ENCODE assay signal across 8 cellular contexts in the genomic region with DNA sequence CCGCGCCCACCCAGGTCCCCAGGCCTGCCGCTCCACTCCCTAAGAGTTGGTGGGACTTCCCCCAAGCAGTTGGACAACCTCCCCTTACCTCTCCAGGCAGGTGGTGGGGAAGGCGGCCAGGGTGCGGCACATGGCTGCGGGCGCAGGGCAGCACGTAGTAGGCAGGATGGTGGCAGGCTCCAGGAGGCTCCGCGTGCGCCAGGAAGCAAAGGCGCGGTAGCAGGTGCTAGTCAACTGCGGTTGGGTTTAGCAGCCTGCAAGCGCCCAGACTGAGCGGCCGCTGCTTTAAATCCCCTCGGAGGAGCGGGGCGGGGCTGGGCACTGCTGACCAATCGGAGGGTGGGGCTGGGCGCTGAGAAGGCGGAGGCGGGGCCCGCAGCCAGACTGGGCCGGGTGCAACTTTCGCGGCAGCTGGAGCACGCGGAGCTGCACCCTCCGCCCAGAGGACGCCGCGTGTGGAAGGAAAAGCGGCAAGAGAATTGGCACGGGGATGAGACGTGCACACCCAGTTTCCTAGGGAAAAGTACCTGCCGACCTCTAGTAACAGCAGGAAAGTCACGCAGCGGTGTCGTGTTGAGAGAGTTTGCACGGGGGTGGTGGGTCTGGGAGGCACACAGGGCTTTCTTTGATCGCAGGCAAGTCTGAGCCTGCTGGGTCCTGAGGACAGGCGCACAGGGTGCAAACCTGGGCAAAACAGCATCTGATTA. TPM values are rescaled to one million over a fixed set of nuclear protein-coding genes. Genes with fewer than 3 reads are reported as not detected.
DNase-seq lines count a peak whose midpoint lies in the region; ATAC-seq and TF ChIP-seq lines count a peak whose summit lies in the region.

RGS16 (minus strand) TSS at position 262 of the 707 bp plus-strand sequence; CDS start at position 132, 130 bp downstream.

- peak within 1 kb of the TSS; percentile 83 for H3K4me3 Mint-ChIP-seq in CD4-positive, alpha-beta T cell
- H3K4me3 Mint-ChIP-seq in activated CD8-positive, alpha-beta T cell treated with anti-CD3 and anti-CD28 coated beads for 36 hours = peak within 1 kb of the TSS; percentile 2

- no peaks in the 10 kb centered on the region for H3K9me3 ChIP-seq in CD4-positive, alpha-beta T cell (ENCODE audit: control insufficient read depth, low read length)
- no peaks in the 10 kb centered on the region for H3K9me3 ChIP-seq in duodenal mucosa (ENCODE audit: control insufficient read depth in 1 of 2, low read length in 2 of 2)
- no peaks in the 10 kb centered on the region for H3K9me3 ChIP-seq in lower lobe of right lung

- POLR2A ChIA-PET in CD4-positive, alpha-beta T cell (lab: Charles Lee) = interaction anchor here (1.1 to 4.9 kb wide), 6 partner anchors 9 to 184 kb away, joined by 4 to 55 read pairs (median 4); partner anchors contain the start of gene RNASEL
- POLR2A ChIA-PET in activated CD8-positive, alpha-beta T cell treated with anti-CD3 and anti-CD28 coated beads for 36 hours (lab: Charles Lee) = interaction anchor here (0.6 to 4.1 kb wide), 11 partner anchors 8 to 982 kb away, joined by 3 to 33 read pairs (median 6); partner anchors contain the start of gene RNASEL

- intact Hi-C loops in CD4-positive, alpha-beta T cell (cut with DNase I, micrococcal nuclease) = loop anchor here in 1 of 2 experiments (5.0 to 10.0 kb wide), 3 partner anchors 238 to 1033 kb away; partner anchors contain the start of genes ARPC5 and SMG7
- intact Hi-C loops in activated CD8-positive, alpha-beta T cell treated with anti-CD3 and anti-CD28 coated beads for 36 hours (cut with micrococcal nuclease) = loop anchor here (5.0 kb wide), 1 partner anchor 108 kb away; no protein-coding TSS in a partner anchor
- intact Hi-C loops in lower lobe of right lung (cut with DNase I) = loop anchor here (5.0 kb wide), 1 partner anchor 178 kb away; no protein-coding TSS in a partner anchor

- ATAC-seq in CD4-positive, alpha-beta T cell (ENCODE audit: poor library complexity) = peak; percentile 88
- ATAC-seq in GM19438 (IDR thresholded peaks at IDR 0.05; ENCODE audit: low read depth, unreplicated experiment) (peak; percentile 80), HG03571 (IDR thresholded peaks at IDR 0.05; ENCODE audit: unreplicated experiment) (peak; percentile 94), lower lobe of right lung (peak; percentile 92 to 94)
- peak; percentile 93 for ATAC-seq in activated CD8-positive, alpha-beta T cell treated with anti-CD3 and anti-CD28 coated beads for 36 hours

- TF ChIP-seq CTCF in CD4-positive, alpha-beta T cell (IDR thresholded peaks at IDR 0.05) = no peak
- TF ChIP-seq CTCF in activated CD8-positive, alpha-beta T cell treated with anti-CD3 and anti-CD28 coated beads for 36 hours (IDR thresholded peaks at IDR 0.05) = no peak
- no peak for TF ChIP-seq CTCF in lower lobe of right lung (IDR thresholded peaks at IDR 0.05)

- peak; percentile 77 to 93 (median 86) for DNase-seq in CD4-positive, alpha-beta T cell
- peak; percentile 99 for DNase-seq in NCI-H82 (lab: John Stamatoyannopoulos, UW)
- peak; percentile 97 for DNase-seq in activated CD8-positive, alpha-beta T cell treated with anti-CD3 and anti-CD28 coated beads for 36 hours
- DNase-seq in lower lobe of right lung = peak; percentile 96
- DNase-seq in stimulated activated CD4-positive, alpha-beta T cell treated with anti-CD3 and anti-CD28 coated beads, TNF-alpha, amount 100 ng/mL, for 4 hours (ENCODE audit: low read depth in 3 of 3) = peak; percentile 82 to 90 (median 88)

- H3K36me3 ChIP-seq in duodenal mucosa (ENCODE audit: control insufficient read depth in 1 of 2, insufficient read depth in 2 of 2, low read length in 2 of 2) (peaks cover 0 to 7% of the 10 kb centered on the region in 2 donors), lower lobe of right lung (peaks cover 23% of the 10 kb centered on the region)

- no peak within 1 kb of the TSS for H3K27ac Mint-ChIP-seq in CD4-positive, alpha-beta T cell
- no peak within 1 kb of the TSS for H3K27ac Mint-ChIP-seq in activated CD8-positive, alpha-beta T cell treated with anti-CD3 and anti-CD28 coated beads for 36 hours

- no peaks in the 10 kb centered on the region for H3K9me3 Mint-ChIP-seq in CD4-positive, alpha-beta T cell
- H3K9me3 Mint-ChIP-seq in activated CD8-positive, alpha-beta T cell treated with anti-CD3 and anti-CD28 coated beads for 36 hours = no peaks in the 10 kb centered on the region

- H3K27me3 ChIP-seq in CD4-positive, alpha-beta T cell (ENCODE audit: control insufficient read depth, insufficient read depth, low read length) = no peaks in the 10 kb centered on the region
- no peaks in the 10 kb centered on the region for H3K27me3 ChIP-seq in duodenal mucosa (ENCODE audit: control insufficient read depth in 1 of 2, insufficient read depth in 2 of 2, low read length in 2 of 2)
- H3K27me3 ChIP-seq in lower lobe of right lung (ENCODE audit: low read depth) = no peaks in the 10 kb centered on the region

- peaks cover 15% of the 10 kb centered on the region for H3K27me3 Mint-ChIP-seq in CD4-positive, alpha-beta T cell
- peaks cover 27% of the 10 kb centered on the region for H3K27me3 Mint-ChIP-seq in activated CD8-positive, alpha-beta T cell treated with anti-CD3 and anti-CD28 coated beads for 36 hours

- H3K9ac ChIP-seq in duodenal mucosa (ENCODE audit: low read depth in 1 of 2, low read length in 2 of 2) = peak within 1 kb of the TSS; percentile 37 to 49

- H3K36me3 Mint-ChIP-seq in CD4-positive, alpha-beta T cell (ENCODE audit: low read depth) = no peaks in the 10 kb centered on the region
- H3K36me3 Mint-ChIP-seq in activated CD8-positive, alpha-beta T cell treated with anti-CD3 and anti-CD28 coated beads for 36 hours (ENCODE audit: low read depth) = no peaks in the 10 kb centered on the region

- H3K27ac ChIP-seq in CD4-positive, alpha-beta T cell (ENCODE audit: low read depth, low read length) = no peak within 1 kb of the TSS
- H3K27ac ChIP-seq in duodenal mucosa (ENCODE audit: low read depth, low read length) (no peak within 1 kb of the TSS), lower lobe of right lung (peak within 1 kb of the TSS; percentile 82)

- CTCF ChIA-PET in CD4-positive, alpha-beta T cell (lab: Charles Lee) = interaction anchor here (1.2 to 15.9 kb wide), 2 partner anchors 8 to 183 kb away, joined by 6 to 370 read pairs; partner anchors contain the start of gene NPL
- CTCF ChIA-PET in activated CD8-positive, alpha-beta T cell treated with anti-CD3 and anti-CD28 coated beads for 36 hours (lab: Charles Lee) = interaction anchor here (1.3 to 27.6 kb wide), 5 partner anchors 10 to 185 kb away, joined by 6 to 1003 read pairs (median 17); partner anchors contain the start of genes NPL and RNASEL

- H3K4me1 ChIP-seq in duodenal mucosa (ENCODE audit: control insufficient read depth in 1 of 2, insufficient read depth in 2 of 2, low read length in 2 of 2) = peaks cover 15 to 23% of the 10 kb centered on the region in 2 donors
- H3K4me1 ChIP-seq in lower lobe of right lung = peaks cover 38% of the 10 kb centered on the region

- H3K4me3 ChIP-seq in duodenal mucosa (ENCODE audit: low read depth in 1 of 2, low read length in 2 of 2) (peak within 1 kb of the TSS; percentile 66 to 75), lower lobe of right lung (peak within 1 kb of the TSS; percentile 68)

- H3K4me1 Mint-ChIP-seq in CD4-positive, alpha-beta T cell (ENCODE audit: low read depth) = no peaks in the 10 kb centered on the region
- H3K4me1 Mint-ChIP-seq in activated CD8-positive, alpha-beta T cell treated with anti-CD3 and anti-CD28 coated beads for 36 hours (ENCODE audit: low read depth) = peaks cover 41% of the 10 kb centered on the region

RNA-seq across cellular contexts. Expression of gene RGS16, which starts in this region (rescaled TPM):
- 10 to 100 TPM; 16.3 to 16.4 TPM for total RNA-seq in CD4-positive, alpha-beta T cell
- 10 to 100 TPM; 33.8 to 35.6 TPM for total RNA-seq in activated CD8-positive, alpha-beta T cell treated with anti-CD3 and anti-CD28 coated beads for 36 hours
- 14.6 TPM for total RNA-seq in lower lobe of right lung
